Comparison of ENCODE assay signal across 10 cellular contexts in the genomic region with DNA sequence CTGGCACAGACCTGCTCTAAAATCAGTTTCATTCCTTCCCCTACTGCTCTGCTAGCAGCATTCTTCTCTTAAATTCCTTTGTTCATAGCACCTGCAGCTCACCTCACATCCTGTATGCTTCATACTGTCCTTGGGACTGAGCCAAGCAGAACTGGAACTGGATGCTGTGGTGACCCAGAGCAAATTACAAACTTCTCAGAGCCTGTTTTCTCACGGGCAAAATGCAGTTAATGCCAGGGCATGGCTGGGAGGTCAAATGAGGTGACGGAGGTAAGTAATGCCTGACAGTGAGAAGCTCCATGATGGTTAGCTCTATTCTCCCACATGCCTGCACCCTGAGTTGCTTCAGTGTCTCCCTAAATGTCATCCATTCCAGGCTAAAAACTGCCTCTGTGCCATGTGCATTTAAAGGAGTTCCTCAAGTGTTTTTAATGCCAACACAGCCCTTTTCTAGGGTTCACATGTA. TPM values are rescaled to one million over a fixed set of nuclear protein-coding genes. Genes with fewer than 3 reads are reported as not detected.
A peak's percentile ranks its signal among the peaks of the same experiment; 100 is the strongest.
DNase-seq lines count a peak whose midpoint lies in the region; ATAC-seq, FAIRE-seq and TF ChIP-seq lines count a peak whose summit lies in the region.
"Had no signal": no experiment of that assay in that cellular context is flagged by ENCODE, and none has a peak within 500 bp of the region (broad histone marks: within the 10 kb centered on the region; RNA-seq: fewer than 3 reads in every experiment).

No MANE protein-coding gene starts in this region.

- ATAC-seq in GM21381 (IDR thresholded peaks at IDR 0.05; ENCODE audit: unreplicated experiment): peak; percentile 91
- ATAC-seq in HG03442 (IDR thresholded peaks at IDR 0.05; ENCODE audit: unreplicated experiment): peak; percentile 91
- ATAC-seq: body of pancreas had no signal

- intact Hi-C loops in posterior vena cava (cut with DNase I): no loop called here

- no peak for TF ChIP-seq CTCF in choroid plexus epithelial cell (conservative IDR thresholded peaks at IDR 0.05; ENCODE audit: low read depth, low read length)

- H3K4me3 ChIP-seq in choroid plexus epithelial cell (ENCODE audit: low read depth, low read length): no peak overlapping the region
- H3K4me3 ChIP-seq: body of pancreas had no signal

- DNase-seq in GM12891 (ENCODE audit: insufficient read length, low spot score) (no peak), choroid plexus epithelial cell (ENCODE audit: low read depth) (peak; percentile 10), iPS-NIHi7 (ENCODE audit: extremely low spot score) (no peak), NCI-H1694 (lab: John Stamatoyannopoulos, UW) (no peak), posterior vena cava (ENCODE audit: low spot score) (no peak), NCI-H774 (lab: John Stamatoyannopoulos, UW) (no peak)
- DNase-seq: EL had no signal

- FAIRE-seq in GM12891 (lab: Jason Lieb, UNC): peak; percentile 75

- TF ChIP-seq POLR2A in GM12891 (IDR thresholded peaks at IDR 0.05; ENCODE audit: low read depth, low read length): no peak

TF ChIP-seq in GM12891, 5 proteins besides CTCF, POLR2A, EP300 and RAD21:
- TF ChIP-seq POLR2AphosphoS5 (IDR thresholded peaks at IDR 0.05; ENCODE audit: low read depth, low read length): no peak
- TF ChIP-seq SPI1 (IDR thresholded peaks at IDR 0.05; ENCODE audit: low read depth, low read length): peak; percentile 93

RNA-seq across cellular contexts. Expression of gene C2orf42, which starts 29.7 kb away (rescaled TPM):
- 7.6 TPM for polyA plus RNA-seq in GM12891 (2012; ENCODE audit: low read depth, missing spikeins)
- 10 to 100 TPM; 13.1 to 17.8 TPM for total RNA-seq in posterior vena cava
